In the genomic region with DNA sequence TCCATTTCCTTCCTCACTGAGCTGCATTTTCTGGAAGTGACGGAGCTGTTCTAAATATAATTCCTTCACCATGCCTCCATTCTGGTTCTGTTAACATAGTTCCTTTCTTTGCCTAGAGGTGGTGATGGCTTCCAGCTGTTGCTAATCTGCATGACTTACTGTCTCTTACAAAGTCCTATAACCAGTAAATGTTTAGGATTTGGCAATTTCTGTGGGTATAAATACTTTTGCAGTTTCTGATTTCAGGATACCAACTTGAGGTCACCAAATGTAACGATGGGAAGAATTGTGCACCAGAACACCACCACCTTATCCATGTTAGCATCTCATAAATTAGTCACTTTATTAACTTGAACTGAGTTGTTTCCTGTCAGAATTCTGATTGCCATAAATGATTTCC, we compare ENCODE assay signal across 2 cellular contexts.
TF ChIP-seq lines count a peak whose summit lies in the region.

No MANE protein-coding gene starts in this region.

TF ChIP-seq in GM23338, 12 proteins besides CTCF, POLR2A, EP300 and RAD21:
- TF ChIP-seq ZNF331 (CRISPR knock-in tag; IDR thresholded peaks at IDR 0.05; ENCODE audit: low read depth) (no peak), EZH2phosphoT487 (IDR thresholded peaks at IDR 0.05; ENCODE audit: unreplicated experiment) (no peak), CREB1 (CRISPR knock-in tag; IDR thresholded peaks at IDR 0.05; ENCODE audit: low read depth) (no peak), ZNF114 (CRISPR knock-in tag; IDR thresholded peaks at IDR 0.05) (no peak), POLR2AphosphoS5 (IDR thresholded peaks at IDR 0.05; ENCODE audit: low read depth) (no peak), STAT1 (IDR thresholded peaks at IDR 0.05; ENCODE audit: unreplicated experiment) (no peak), NANOG (IDR thresholded peaks at IDR 0.05; ENCODE audit: borderline replicate concordance) (no peak)
- TF ChIP-seq, protein P1, sequence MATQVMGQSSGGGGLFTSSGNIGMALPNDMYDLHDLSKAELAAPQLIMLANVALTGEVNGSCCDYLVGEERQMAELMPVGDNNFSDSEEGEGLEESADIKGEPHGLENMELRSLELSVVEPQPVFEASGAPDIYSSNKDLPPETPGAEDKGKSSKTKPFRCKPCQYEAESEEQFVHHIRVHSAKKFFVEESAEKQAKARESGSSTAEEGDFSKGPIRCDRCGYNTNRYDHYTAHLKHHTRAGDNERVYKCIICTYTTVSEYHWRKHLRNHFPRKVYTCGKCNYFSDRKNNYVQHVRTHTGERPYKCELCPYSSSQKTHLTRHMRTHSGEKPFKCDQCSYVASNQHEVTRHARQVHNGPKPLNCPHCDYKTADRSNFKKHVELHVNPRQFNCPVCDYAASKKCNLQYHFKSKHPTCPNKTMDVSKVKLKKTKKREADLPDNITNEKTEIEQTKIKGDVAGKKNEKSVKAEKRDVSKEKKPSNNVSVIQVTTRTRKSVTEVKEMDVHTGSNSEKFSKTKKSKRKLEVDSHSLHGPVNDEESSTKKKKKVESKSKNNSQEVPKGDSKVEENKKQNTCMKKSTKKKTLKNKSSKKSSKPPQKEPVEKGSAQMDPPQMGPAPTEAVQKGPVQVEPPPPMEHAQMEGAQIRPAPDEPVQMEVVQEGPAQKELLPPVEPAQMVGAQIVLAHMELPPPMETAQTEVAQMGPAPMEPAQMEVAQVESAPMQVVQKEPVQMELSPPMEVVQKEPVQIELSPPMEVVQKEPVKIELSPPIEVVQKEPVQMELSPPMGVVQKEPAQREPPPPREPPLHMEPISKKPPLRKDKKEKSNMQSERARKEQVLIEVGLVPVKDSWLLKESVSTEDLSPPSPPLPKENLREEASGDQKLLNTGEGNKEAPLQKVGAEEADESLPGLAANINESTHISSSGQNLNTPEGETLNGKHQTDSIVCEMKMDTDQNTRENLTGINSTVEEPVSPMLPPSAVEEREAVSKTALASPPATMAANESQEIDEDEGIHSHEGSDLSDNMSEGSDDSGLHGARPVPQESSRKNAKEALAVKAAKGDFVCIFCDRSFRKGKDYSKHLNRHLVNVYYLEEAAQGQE (IDR thresholded peaks at IDR 0.05; ENCODE audit: unreplicated experiment) = no peak
- TF ChIP-seq, protein P2, sequence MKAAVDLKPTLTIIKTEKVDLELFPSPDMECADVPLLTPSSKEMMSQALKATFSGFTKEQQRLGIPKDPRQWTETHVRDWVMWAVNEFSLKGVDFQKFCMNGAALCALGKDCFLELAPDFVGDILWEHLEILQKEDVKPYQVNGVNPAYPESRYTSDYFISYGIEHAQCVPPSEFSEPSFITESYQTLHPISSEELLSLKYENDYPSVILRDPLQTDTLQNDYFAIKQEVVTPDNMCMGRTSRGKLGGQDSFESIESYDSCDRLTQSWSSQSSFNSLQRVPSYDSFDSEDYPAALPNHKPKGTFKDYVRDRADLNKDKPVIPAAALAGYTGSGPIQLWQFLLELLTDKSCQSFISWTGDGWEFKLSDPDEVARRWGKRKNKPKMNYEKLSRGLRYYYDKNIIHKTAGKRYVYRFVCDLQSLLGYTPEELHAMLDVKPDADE (IDR thresholded peaks at IDR 0.05) = no peak
- TF ChIP-seq, protein P3, sequence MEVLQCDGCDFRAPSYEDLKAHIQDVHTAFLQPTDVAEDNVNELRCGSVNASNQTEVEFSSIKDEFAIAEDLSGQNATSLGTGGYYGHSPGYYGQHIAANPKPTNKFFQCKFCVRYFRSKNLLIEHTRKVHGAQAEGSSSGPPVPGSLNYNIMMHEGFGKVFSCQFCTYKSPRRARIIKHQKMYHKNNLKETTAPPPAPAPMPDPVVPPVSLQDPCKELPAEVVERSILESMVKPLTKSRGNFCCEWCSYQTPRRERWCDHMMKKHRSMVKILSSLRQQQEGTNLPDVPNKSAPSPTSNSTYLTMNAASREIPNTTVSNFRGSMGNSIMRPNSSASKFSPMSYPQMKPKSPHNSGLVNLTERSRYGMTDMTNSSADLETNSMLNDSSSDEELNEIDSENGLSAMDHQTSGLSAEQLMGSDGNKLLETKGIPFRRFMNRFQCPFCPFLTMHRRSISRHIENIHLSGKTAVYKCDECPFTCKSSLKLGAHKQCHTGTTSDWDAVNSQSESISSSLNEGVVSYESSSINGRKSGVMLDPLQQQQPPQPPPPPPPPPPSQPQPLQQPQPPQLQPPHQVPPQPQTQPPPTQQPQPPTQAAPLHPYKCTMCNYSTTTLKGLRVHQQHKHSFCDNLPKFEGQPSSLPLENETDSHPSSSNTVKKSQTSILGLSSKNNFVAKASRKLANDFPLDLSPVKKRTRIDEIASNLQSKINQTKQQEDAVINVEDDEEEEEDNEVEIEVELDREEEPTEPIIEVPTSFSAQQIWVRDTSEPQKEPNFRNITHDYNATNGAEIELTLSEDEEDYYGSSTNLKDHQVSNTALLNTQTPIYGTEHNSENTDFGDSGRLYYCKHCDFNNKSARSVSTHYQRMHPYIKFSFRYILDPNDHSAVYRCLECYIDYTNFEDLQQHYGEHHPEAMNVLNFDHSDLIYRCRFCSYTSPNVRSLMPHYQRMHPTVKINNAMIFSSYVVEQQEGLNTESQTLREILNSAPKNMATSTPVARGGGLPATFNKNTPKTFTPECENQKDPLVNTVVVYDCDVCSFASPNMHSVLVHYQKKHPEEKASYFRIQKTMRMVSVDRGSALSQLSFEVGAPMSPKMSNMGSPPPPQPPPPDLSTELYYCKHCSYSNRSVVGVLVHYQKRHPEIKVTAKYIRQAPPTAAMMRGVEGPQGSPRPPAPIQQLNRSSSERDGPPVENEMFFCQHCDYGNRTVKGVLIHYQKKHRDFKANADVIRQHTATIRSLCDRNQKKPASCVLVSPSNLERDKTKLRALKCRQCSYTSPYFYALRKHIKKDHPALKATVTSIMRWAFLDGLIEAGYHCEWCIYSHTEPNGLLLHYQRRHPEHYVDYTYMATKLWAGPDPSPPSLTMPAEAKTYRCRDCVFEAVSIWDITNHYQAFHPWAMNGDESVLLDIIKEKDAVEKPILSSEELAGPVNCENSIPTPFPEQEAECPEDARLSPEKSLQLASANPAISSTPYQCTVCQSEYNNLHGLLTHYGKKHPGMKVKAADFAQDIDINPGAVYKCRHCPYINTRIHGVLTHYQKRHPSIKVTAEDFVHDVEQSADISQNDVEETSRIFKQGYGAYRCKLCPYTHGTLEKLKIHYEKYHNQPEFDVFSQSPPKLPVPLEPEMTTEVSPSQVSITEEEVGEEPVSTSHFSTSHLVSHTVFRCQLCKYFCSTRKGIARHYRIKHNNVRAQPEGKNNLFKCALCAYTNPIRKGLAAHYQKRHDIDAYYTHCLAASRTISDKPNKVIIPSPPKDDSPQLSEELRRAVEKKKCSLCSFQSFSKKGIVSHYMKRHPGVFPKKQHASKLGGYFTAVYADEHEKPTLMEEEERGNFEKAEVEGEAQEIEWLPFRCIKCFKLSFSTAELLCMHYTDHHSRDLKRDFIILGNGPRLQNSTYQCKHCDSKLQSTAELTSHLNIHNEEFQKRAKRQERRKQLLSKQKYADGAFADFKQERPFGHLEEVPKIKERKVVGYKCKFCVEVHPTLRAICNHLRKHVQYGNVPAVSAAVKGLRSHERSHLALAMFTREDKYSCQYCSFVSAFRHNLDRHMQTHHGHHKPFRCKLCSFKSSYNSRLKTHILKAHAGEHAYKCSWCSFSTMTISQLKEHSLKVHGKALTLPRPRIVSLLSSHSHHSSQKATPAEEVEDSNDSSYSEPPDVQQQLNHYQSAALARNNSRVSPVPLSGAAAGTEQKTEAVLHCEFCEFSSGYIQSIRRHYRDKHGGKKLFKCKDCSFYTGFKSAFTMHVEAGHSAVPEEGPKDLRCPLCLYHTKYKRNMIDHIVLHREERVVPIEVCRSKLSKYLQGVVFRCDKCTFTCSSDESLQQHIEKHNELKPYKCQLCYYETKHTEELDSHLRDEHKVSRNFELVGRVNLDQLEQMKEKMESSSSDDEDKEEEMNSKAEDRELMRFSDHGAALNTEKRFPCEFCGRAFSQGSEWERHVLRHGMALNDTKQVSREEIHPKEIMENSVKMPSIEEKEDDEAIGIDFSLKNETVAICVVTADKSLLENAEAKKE (CRISPR knock-in tag; IDR thresholded peaks at IDR 0.05) = no peak

TF ChIP-seq in WTC11, 78 proteins besides CTCF, POLR2A, EP300 and RAD21 (continued from another document):
- TF ChIP-seq, protein P4, sequence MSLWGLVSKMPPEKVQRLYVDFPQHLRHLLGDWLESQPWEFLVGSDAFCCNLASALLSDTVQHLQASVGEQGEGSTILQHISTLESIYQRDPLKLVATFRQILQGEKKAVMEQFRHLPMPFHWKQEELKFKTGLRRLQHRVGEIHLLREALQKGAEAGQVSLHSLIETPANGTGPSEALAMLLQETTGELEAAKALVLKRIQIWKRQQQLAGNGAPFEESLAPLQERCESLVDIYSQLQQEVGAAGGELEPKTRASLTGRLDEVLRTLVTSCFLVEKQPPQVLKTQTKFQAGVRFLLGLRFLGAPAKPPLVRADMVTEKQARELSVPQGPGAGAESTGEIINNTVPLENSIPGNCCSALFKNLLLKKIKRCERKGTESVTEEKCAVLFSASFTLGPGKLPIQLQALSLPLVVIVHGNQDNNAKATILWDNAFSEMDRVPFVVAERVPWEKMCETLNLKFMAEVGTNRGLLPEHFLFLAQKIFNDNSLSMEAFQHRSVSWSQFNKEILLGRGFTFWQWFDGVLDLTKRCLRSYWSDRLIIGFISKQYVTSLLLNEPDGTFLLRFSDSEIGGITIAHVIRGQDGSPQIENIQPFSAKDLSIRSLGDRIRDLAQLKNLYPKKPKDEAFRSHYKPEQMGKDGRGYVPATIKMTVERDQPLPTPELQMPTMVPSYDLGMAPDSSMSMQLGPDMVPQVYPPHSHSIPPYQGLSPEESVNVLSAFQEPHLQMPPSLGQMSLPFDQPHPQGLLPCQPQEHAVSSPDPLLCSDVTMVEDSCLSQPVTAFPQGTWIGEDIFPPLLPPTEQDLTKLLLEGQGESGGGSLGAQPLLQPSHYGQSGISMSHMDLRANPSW (CRISPR knock-in tag; conservative IDR thresholded peaks at IDR 0.05; ENCODE audit: low read depth) = no peak
- TF ChIP-seq, protein P5, sequence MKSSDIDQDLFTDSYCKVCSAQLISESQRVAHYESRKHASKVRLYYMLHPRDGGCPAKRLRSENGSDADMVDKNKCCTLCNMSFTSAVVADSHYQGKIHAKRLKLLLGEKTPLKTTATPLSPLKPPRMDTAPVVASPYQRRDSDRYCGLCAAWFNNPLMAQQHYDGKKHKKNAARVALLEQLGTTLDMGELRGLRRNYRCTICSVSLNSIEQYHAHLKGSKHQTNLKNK (CRISPR knock-in tag; IDR thresholded peaks at IDR 0.05) = no peak
- TF ChIP-seq, protein P6, sequence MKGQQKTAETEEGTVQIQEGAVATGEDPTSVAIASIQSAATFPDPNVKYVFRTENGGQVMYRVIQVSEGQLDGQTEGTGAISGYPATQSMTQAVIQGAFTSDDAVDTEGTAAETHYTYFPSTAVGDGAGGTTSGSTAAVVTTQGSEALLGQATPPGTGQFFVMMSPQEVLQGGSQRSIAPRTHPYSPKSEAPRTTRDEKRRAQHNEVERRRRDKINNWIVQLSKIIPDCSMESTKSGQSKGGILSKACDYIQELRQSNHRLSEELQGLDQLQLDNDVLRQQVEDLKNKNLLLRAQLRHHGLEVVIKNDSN (CRISPR knock-in tag; IDR thresholded peaks at IDR 0.05) = no peak
- TF ChIP-seq GRHL2 (CRISPR knock-in tag; IDR thresholded peaks at IDR 0.05; ENCODE audit: insufficient replicate concordance, severe bottlenecking) (no peak), ZNF219 (CRISPR knock-in tag; IDR thresholded peaks at IDR 0.05; ENCODE audit: borderline replicate concordance) (no peak), NR3C1 (CRISPR knock-in tag; conservative IDR thresholded peaks at IDR 0.05; ENCODE audit: low read depth) (no peak), NFYB (CRISPR knock-in tag; conservative IDR thresholded peaks at IDR 0.05; ENCODE audit: low read depth) (no peak), ESRRA (CRISPR knock-in tag; IDR thresholded peaks at IDR 0.05; ENCODE audit: borderline replicate concordance) (no peak), ZNF396 (CRISPR knock-in tag; IDR thresholded peaks at IDR 0.05; ENCODE audit: borderline replicate concordance) (no peak), ZNF671 (CRISPR knock-in tag; IDR thresholded peaks at IDR 0.05) (no peak), MYBL2 (CRISPR knock-in tag; IDR thresholded peaks at IDR 0.05) (no peak)
- TF ChIP-seq, protein P7, sequence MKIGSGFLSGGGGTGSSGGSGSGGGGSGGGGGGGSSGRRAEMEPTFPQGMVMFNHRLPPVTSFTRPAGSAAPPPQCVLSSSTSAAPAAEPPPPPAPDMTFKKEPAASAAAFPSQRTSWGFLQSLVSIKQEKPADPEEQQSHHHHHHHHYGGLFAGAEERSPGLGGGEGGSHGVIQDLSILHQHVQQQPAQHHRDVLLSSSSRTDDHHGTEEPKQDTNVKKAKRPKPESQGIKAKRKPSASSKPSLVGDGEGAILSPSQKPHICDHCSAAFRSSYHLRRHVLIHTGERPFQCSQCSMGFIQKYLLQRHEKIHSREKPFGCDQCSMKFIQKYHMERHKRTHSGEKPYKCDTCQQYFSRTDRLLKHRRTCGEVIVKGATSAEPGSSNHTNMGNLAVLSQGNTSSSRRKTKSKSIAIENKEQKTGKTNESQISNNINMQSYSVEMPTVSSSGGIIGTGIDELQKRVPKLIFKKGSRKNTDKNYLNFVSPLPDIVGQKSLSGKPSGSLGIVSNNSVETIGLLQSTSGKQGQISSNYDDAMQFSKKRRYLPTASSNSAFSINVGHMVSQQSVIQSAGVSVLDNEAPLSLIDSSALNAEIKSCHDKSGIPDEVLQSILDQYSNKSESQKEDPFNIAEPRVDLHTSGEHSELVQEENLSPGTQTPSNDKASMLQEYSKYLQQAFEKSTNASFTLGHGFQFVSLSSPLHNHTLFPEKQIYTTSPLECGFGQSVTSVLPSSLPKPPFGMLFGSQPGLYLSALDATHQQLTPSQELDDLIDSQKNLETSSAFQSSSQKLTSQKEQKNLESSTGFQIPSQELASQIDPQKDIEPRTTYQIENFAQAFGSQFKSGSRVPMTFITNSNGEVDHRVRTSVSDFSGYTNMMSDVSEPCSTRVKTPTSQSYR (CRISPR knock-in tag; IDR thresholded peaks at IDR 0.05) = no peak
- TF ChIP-seq, protein P8, sequence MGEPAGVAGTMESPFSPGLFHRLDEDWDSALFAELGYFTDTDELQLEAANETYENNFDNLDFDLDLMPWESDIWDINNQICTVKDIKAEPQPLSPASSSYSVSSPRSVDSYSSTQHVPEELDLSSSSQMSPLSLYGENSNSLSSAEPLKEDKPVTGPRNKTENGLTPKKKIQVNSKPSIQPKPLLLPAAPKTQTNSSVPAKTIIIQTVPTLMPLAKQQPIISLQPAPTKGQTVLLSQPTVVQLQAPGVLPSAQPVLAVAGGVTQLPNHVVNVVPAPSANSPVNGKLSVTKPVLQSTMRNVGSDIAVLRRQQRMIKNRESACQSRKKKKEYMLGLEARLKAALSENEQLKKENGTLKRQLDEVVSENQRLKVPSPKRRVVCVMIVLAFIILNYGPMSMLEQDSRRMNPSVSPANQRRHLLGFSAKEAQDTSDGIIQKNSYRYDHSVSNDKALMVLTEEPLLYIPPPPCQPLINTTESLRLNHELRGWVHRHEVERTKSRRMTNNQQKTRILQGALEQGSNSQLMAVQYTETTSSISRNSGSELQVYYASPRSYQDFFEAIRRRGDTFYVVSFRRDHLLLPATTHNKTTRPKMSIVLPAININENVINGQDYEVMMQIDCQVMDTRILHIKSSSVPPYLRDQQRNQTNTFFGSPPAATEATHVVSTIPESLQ (CRISPR knock-in tag; IDR thresholded peaks at IDR 0.05) = no peak
TF ChIP-seq in WTC11: peak in this region for 0.
